In the genomic region with DNA sequence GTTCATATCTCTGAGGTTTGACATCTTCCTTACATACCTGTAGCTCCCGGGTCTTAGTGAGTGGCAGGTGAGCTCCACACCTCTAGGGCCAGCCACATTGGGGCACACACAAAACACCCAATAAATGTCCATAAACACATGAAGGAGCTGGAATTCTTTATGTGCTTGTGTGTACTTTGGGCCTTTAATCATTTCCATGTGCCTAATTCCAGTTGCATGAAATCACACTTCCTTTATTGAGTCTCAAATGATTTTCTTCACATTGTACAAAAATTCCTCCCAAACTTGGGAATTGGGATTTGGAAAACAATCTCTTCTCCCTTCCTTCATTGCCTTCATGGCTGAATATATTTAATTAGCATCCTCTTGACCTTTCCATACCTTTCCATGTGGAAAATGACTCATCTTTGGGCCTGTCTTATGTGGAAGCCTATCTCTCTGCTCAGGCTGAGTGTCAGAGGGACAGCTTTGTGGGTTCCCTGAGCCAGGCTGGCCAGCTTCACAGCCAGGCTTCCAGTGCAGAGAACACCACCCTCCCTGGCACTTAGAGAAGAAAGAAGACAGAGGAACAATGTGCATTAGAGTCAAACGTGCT, we compare ENCODE assay signal across 23 cellular contexts. TPM values are rescaled to one million over a fixed set of nuclear protein-coding genes. Genes with fewer than 3 reads are reported as not detected.
DNase-seq lines count a peak whose midpoint lies in the region; ATAC-seq and TF ChIP-seq lines count a peak whose summit lies in the region.
"Had no signal": no experiment of that assay in that cellular context is flagged by ENCODE, and none has a peak within 500 bp of the region (broad histone marks: within the 10 kb centered on the region; RNA-seq: fewer than 3 reads in every experiment).

No MANE protein-coding gene starts in this region.

- peaks cover 27% of the 10 kb centered on the region for H3K27me3 ChIP-seq in RWPE2 (ENCODE audit: insufficient read depth, poor library complexity, severe bottlenecking)
- H3K27me3 ChIP-seq: brain microvascular endothelial cell had no signal

- H3K9me3 Mint-ChIP-seq in activated naive CD4-positive, alpha-beta T cell treated with anti-CD3 and anti-CD28 coated beads, Interleukin-2, amount 50 U/mL, for 24 hours: no peaks in the 10 kb centered on the region
- H3K9me3 Mint-ChIP-seq in activated naive CD4-positive, alpha-beta T cell treated with anti-CD3 and anti-CD28 coated beads, Interleukin-2, amount 50 U/mL, for 72 hours: peaks cover 15 to 16% of the 10 kb centered on the region in 2 donors
- H3K9me3 Mint-ChIP-seq in activated T-helper 1 cell treated with anti-CD3 and anti-CD28 coated beads, Interleukin-12 subunit alpha, Interleukin-12 subunit beta, Interleukin-2, Interleukin-4 antibody, amounts not matched to agents 30 ng/mL and 10 ng/mL and 1 ng/mL, durations not matched to agents 14 hours and 24 hours and 36 hours: peaks cover 15% of the 10 kb centered on the region
- peaks cover 14% of the 10 kb centered on the region for H3K9me3 Mint-ChIP-seq in MCF 10A (ENCODE audit: unreplicated experiment)
- H3K9me3 Mint-ChIP-seq: dendritic cell treated with granulocyte-macrophage colony-stimulating factor and Interleukin-4, amounts not matched to agents 40 ng/mL and 50 ng/mL, for 4 days had no signal

- peaks cover 19% of the 10 kb centered on the region for H3K4me1 ChIP-seq in RWPE2 (ENCODE audit: insufficient read depth, poor library complexity, severe bottlenecking)
- H3K4me1 ChIP-seq: left lung had no signal

- no peak for DNase-seq in activated naive CD4-positive, alpha-beta T cell treated with anti-CD3 and anti-CD28 coated beads, Interleukin-2, amount 50 U/mL, for 72 hours (ENCODE audit: low spot score in 2 of 2)
- DNase-seq in RWPE2 (ENCODE audit: low spot score) (peak; percentile 54), fibroblast of the conjunctiva (ENCODE audit: low read depth) (peak; percentile 28), stromal cell of bone marrow (ENCODE audit: low read depth) (peak; percentile 18), NOMO-1 (lab: John Stamatoyannopoulos, UW; ENCODE audit: unreplicated experiment in 2 of 2) (no peak), MCF 10A (ENCODE audit: unreplicated experiment) (no peak)
- DNase-seq in activated T-helper 1 cell treated with anti-CD3 and anti-CD28 coated beads, Interleukin-12 subunit alpha, Interleukin-12 subunit beta, Interleukin-2, Interleukin-4 antibody, amounts not matched to agents 30 ng/mL and 10 ng/mL and 1 ng/mL, durations not matched to agents 14 hours and 24 hours and 36 hours (ENCODE audit: low spot score): no peak
- DNase-seq: activated CD4-positive, CD25-positive, alpha-beta regulatory T cell; activated CD8-positive, alpha-beta T cell treated with anti-CD3 and anti-CD28 coated beads for 36 hours; activated naive CD4-positive, alpha-beta T cell treated with anti-CD3 and anti-CD28 coated beads, Interleukin-2, amount 10 ng/mL, durations not matched to agents 7 days and 5 days; activated T-cell treated with anti-CD3 and anti-CD28 coated beads, Interleukin-2, amount 50 U/mL, for 24 hours; brain microvascular endothelial cell; CD4-positive, CD25-positive, alpha-beta regulatory T cell; DMS53; left lung; NCI-H187 treated with DMSO at 0.1 percent for 48 hours; NCI-H446 treated with DMSO at 0.1 percent for 48 hours; substantia nigra; T1000 had no signal

- H3K36me3 Mint-ChIP-seq in activated naive CD4-positive, alpha-beta T cell treated with anti-CD3 and anti-CD28 coated beads, Interleukin-2, amount 50 U/mL, for 24 hours: no peaks in the 10 kb centered on the region
- no peaks in the 10 kb centered on the region for H3K36me3 Mint-ChIP-seq in activated naive CD4-positive, alpha-beta T cell treated with anti-CD3 and anti-CD28 coated beads, Interleukin-2, amount 50 U/mL, for 72 hours
- no peaks in the 10 kb centered on the region for H3K36me3 Mint-ChIP-seq in activated T-helper 1 cell treated with anti-CD3 and anti-CD28 coated beads, Interleukin-12 subunit alpha, Interleukin-12 subunit beta, Interleukin-2, Interleukin-4 antibody, amounts not matched to agents 30 ng/mL and 10 ng/mL and 1 ng/mL, durations not matched to agents 14 hours and 24 hours and 36 hours (ENCODE audit: low read depth)
- peaks cover 5% of the 10 kb centered on the region for H3K36me3 Mint-ChIP-seq in MCF 10A (ENCODE audit: insufficient read depth, unreplicated experiment)
- H3K36me3 Mint-ChIP-seq: activated naive CD4-positive, alpha-beta T cell treated with anti-CD3 and anti-CD28 coated beads, Interleukin-2, amount 10 ng/mL, durations not matched to agents 7 days and 5 days; CD4-positive, CD25-positive, alpha-beta regulatory T cell had no signal

- peak overlapping the region; percentile 0 for H3K27ac ChIP-seq in RWPE2 (ENCODE audit: poor library complexity, severe bottlenecking)
- H3K27ac ChIP-seq: 22Rv1, brain microvascular endothelial cell, left lung, RWPE1 had no signal

- CTCF ChIA-PET in MCF 10A (lab: Yijun Ruan, JAX): interaction anchor here (0.6 to 5.1 kb wide), 3 partner anchors 10 to 358 kb away, joined by 3 to 34 read pairs (median 3); no protein-coding TSS in a partner anchor

- H3K27ac Mint-ChIP-seq in activated naive CD4-positive, alpha-beta T cell treated with anti-CD3 and anti-CD28 coated beads, Interleukin-2, amount 50 U/mL, for 24 hours: peak overlapping the region; percentile 1
- H3K27ac Mint-ChIP-seq in activated naive CD4-positive, alpha-beta T cell treated with anti-CD3 and anti-CD28 coated beads, Interleukin-2, amount 50 U/mL, for 72 hours: no peak overlapping the region
- H3K27ac Mint-ChIP-seq in activated T-helper 1 cell treated with anti-CD3 and anti-CD28 coated beads, Interleukin-12 subunit alpha, Interleukin-12 subunit beta, Interleukin-2, Interleukin-4 antibody, amounts not matched to agents 30 ng/mL and 10 ng/mL and 1 ng/mL, durations not matched to agents 14 hours and 24 hours and 36 hours: no peak overlapping the region
- no peak overlapping the region for H3K27ac Mint-ChIP-seq in MCF 10A (ENCODE audit: low read depth, unreplicated experiment)
- H3K27ac Mint-ChIP-seq: activated CD8-positive, alpha-beta T cell treated with anti-CD3 and anti-CD28 coated beads for 36 hours; activated naive CD4-positive, alpha-beta T cell treated with anti-CD3 and anti-CD28 coated beads, Interleukin-2, amount 10 ng/mL, durations not matched to agents 7 days and 5 days; activated T-cell treated with anti-CD3 and anti-CD28 coated beads, Interleukin-2, amount 50 U/mL, for 24 hours; CD4-positive, CD25-positive, alpha-beta regulatory T cell; dendritic cell treated with granulocyte-macrophage colony-stimulating factor and Interleukin-4, amounts not matched to agents 40 ng/mL and 50 ng/mL, for 4 days had no signal

- ATAC-seq in activated naive CD4-positive, alpha-beta T cell treated with anti-CD3 and anti-CD28 coated beads, Interleukin-2, amount 50 U/mL, for 72 hours: no peak
- peak; percentile 73 for ATAC-seq in RWPE2 (ENCODE audit: low read depth)
- ATAC-seq: activated CD8-positive, alpha-beta T cell treated with anti-CD3 and anti-CD28 coated beads for 36 hours; left lung had no signal

- no peaks in the 10 kb centered on the region for H3K9me3 ChIP-seq in RWPE2 (ENCODE audit: severe bottlenecking)
- H3K9me3 ChIP-seq: left lung had no signal

- H3K4me1 Mint-ChIP-seq in activated naive CD4-positive, alpha-beta T cell treated with anti-CD3 and anti-CD28 coated beads, Interleukin-2, amount 50 U/mL, for 24 hours: no peaks in the 10 kb centered on the region
- no peaks in the 10 kb centered on the region for H3K4me1 Mint-ChIP-seq in activated T-helper 1 cell treated with anti-CD3 and anti-CD28 coated beads, Interleukin-12 subunit alpha, Interleukin-12 subunit beta, Interleukin-2, Interleukin-4 antibody, amounts not matched to agents 30 ng/mL and 10 ng/mL and 1 ng/mL, durations not matched to agents 14 hours and 24 hours and 36 hours (ENCODE audit: low read depth)
- peaks cover 16% of the 10 kb centered on the region for H3K4me1 Mint-ChIP-seq in MCF 10A (ENCODE audit: insufficient read depth, unreplicated experiment)
- H3K4me1 Mint-ChIP-seq: activated naive CD4-positive, alpha-beta T cell treated with anti-CD3 and anti-CD28 coated beads, Interleukin-2, amount 10 ng/mL, durations not matched to agents 7 days and 5 days; CD4-positive, CD25-positive, alpha-beta regulatory T cell had no signal

- intact Hi-C loops in activated T-helper 1 cell treated with anti-CD3 and anti-CD28 coated beads, Interleukin-12 subunit alpha, Interleukin-12 subunit beta, Interleukin-2, Interleukin-4 antibody, amounts not matched to agents 30 ng/mL and 10 ng/mL and 1 ng/mL, durations not matched to agents 14 hours and 24 hours and 36 hours (cut with micrococcal nuclease): no loop called here
- intact Hi-C loops in MCF 10A (cut with micrococcal nuclease): no loop called here

- no peak for TF ChIP-seq CTCF in RWPE2 (IDR thresholded peaks at IDR 0.05; ENCODE audit: poor library complexity, severe bottlenecking)
- no peak for TF ChIP-seq CTCF in MCF 10A (IDR thresholded peaks at IDR 0.05; ENCODE audit: unreplicated experiment)

- POLR2A ChIA-PET in MCF 10A (lab: Yijun Ruan, JAX): no interaction called here

- no peak overlapping the region for H3K4me3 ChIP-seq in RWPE2 (ENCODE audit: severe bottlenecking)
- H3K4me3 ChIP-seq: left lung had no signal

- H3K27me3 Mint-ChIP-seq in activated naive CD4-positive, alpha-beta T cell treated with anti-CD3 and anti-CD28 coated beads, Interleukin-2, amount 50 U/mL, for 24 hours: peaks cover 4% of the 10 kb centered on the region
- no peaks in the 10 kb centered on the region for H3K27me3 Mint-ChIP-seq in activated T-helper 1 cell treated with anti-CD3 and anti-CD28 coated beads, Interleukin-12 subunit alpha, Interleukin-12 subunit beta, Interleukin-2, Interleukin-4 antibody, amounts not matched to agents 30 ng/mL and 10 ng/mL and 1 ng/mL, durations not matched to agents 14 hours and 24 hours and 36 hours (ENCODE audit: insufficient read depth)
- H3K27me3 Mint-ChIP-seq in MCF 10A (ENCODE audit: insufficient read depth, unreplicated experiment): peaks cover 53% of the 10 kb centered on the region
- H3K27me3 Mint-ChIP-seq: activated CD8-positive, alpha-beta T cell treated with anti-CD3 and anti-CD28 coated beads for 36 hours; activated naive CD4-positive, alpha-beta T cell treated with anti-CD3 and anti-CD28 coated beads, Interleukin-2, amount 10 ng/mL, durations not matched to agents 7 days and 5 days; CD4-positive, CD25-positive, alpha-beta regulatory T cell; dendritic cell treated with granulocyte-macrophage colony-stimulating factor and Interleukin-4, amounts not matched to agents 40 ng/mL and 50 ng/mL, for 4 days had no signal

- H3K36me3 ChIP-seq in RWPE2 (ENCODE audit: low read depth): no peaks in the 10 kb centered on the region
- H3K36me3 ChIP-seq: brain microvascular endothelial cell, left lung had no signal

- BruUV-seq in MCF 10A (replicated peaks; lab: Mats Ljungman, UMichigan): no TSS peak

- no peak overlapping the region for H3K4me3 Mint-ChIP-seq in activated naive CD4-positive, alpha-beta T cell treated with anti-CD3 and anti-CD28 coated beads, Interleukin-2, amount 50 U/mL, for 24 hours
- no peak overlapping the region for H3K4me3 Mint-ChIP-seq in activated T-helper 1 cell treated with anti-CD3 and anti-CD28 coated beads, Interleukin-12 subunit alpha, Interleukin-12 subunit beta, Interleukin-2, Interleukin-4 antibody, amounts not matched to agents 30 ng/mL and 10 ng/mL and 1 ng/mL, durations not matched to agents 14 hours and 24 hours and 36 hours
- no peak overlapping the region for H3K4me3 Mint-ChIP-seq in MCF 10A (ENCODE audit: unreplicated experiment)
- H3K4me3 Mint-ChIP-seq: activated CD8-positive, alpha-beta T cell treated with anti-CD3 and anti-CD28 coated beads for 36 hours; activated naive CD4-positive, alpha-beta T cell treated with anti-CD3 and anti-CD28 coated beads, Interleukin-2, amount 10 ng/mL, durations not matched to agents 7 days and 5 days; activated T-cell treated with anti-CD3 and anti-CD28 coated beads, Interleukin-2, amount 50 U/mL, for 24 hours; CD4-positive, CD25-positive, alpha-beta regulatory T cell; dendritic cell treated with granulocyte-macrophage colony-stimulating factor and Interleukin-4, amounts not matched to agents 40 ng/mL and 50 ng/mL, for 4 days had no signal

RNA-seq across cellular contexts. Expression of gene CDH4, which starts 33.1 kb away (rescaled TPM):
- under 1 TPM; 0.08 to 0.09 TPM for total RNA-seq in activated naive CD4-positive, alpha-beta T cell treated with anti-CD3 and anti-CD28 coated beads, Interleukin-2, amount 50 U/mL, for 72 hours
- not detected in 2 replicates for total RNA-seq in activated T-helper 1 cell treated with anti-CD3 and anti-CD28 coated beads, Interleukin-12 subunit alpha, Interleukin-12 subunit beta, Interleukin-2, Interleukin-4 antibody, amounts not matched to agents 30 ng/mL and 10 ng/mL and 1 ng/mL, durations not matched to agents 14 hours and 24 hours and 36 hours
- 25.0 and 44.8 TPM in 2 replicates for total RNA-seq in MCF 10A (2022)

Comparison
In these comparisons a context has a peak if more than half of its experiments do, and no peak if none do; other contexts are left out.
1. DNase-seq: peak in RWPE2 (single experiment), fibroblast of the conjunctiva (single experiment) and stromal cell of bone marrow (single experiment); none in activated naive CD4-positive, alpha-beta T cell treated with anti-CD3 and anti-CD28 coated beads, Interleukin-2, amount 50 U/mL, for 72 hours (0 of 2), activated T-helper 1 cell treated with anti-CD3 and anti-CD28 coated beads, Interleukin-12 subunit alpha, Interleukin-12 subunit beta, Interleukin-2, Interleukin-4 antibody, amounts not matched to agents 30 ng/mL and 10 ng/mL and 1 ng/mL, durations not matched to agents 14 hours and 24 hours and 36 hours (single experiment), NOMO-1 (0 of 2) and MCF 10A (single experiment).
2. RNA of gene CDH4, which starts 33.1 kb away (total RNA-seq): 25.0 to 44.8 TPM in MCF 10A; 0.08 to 0.09 TPM in activated naive CD4-positive, alpha-beta T cell treated with anti-CD3 and anti-CD28 coated beads, Interleukin-2, amount 50 U/mL, for 72 hours and not detected in activated T-helper 1 cell treated with anti-CD3 and anti-CD28 coated beads, Interleukin-12 subunit alpha, Interleukin-12 subunit beta, Interleukin-2, Interleukin-4 antibody, amounts not matched to agents 30 ng/mL and 10 ng/mL and 1 ng/mL, durations not matched to agents 14 hours and 24 hours and 36 hours; every median in the first group is over 10 times any median in the second.